Comparison of ENCODE assay signal across 1 cellular context in the genomic region with DNA sequence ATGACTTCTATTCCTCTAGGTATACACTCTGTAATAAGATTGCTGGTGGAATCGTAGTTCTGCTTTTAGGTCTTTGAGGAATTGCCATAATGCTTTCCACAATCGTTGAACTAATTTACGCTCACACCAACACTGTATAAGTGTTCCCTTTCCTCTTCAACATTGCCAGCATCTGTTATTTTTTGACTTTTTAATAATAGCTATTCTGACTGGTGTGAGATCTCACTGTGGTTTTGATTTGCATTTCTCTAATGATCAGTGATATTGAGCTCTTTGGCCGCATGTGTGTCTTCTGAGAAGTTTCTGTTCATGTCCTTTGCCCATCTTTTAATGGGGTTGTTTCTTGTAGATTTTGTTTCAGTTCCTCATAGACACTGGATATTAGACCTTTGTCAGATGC.
TF ChIP-seq lines count a peak whose summit lies in the region.

No MANE protein-coding gene starts in this region.

TF ChIP-seq in SK-N-SH, 30 proteins besides CTCF, POLR2A, EP300 and RAD21 (continued from another document):
- TF ChIP-seq REST (IDR thresholded peaks at IDR 0.05; ENCODE audit: low read depth, low read length) = no peak
- no peak for TF ChIP-seq TCF12 (IDR thresholded peaks at IDR 0.05)
- TF ChIP-seq CHD2 (IDR thresholded peaks at IDR 0.05; ENCODE audit: low read length, partially characterized antibody) = no peak
- TF ChIP-seq TEAD4 (IDR thresholded peaks at IDR 0.05; ENCODE audit: borderline replicate concordance, insufficient read depth) = no peak
- TF ChIP-seq POLR2AphosphoS5 (IDR thresholded peaks at IDR 0.05; ENCODE audit: low read depth, low read length) = no peak
- no peak for TF ChIP-seq NFIC (IDR thresholded peaks at IDR 0.05; ENCODE audit: borderline replicate concordance)
- TF ChIP-seq, protein P1, sequence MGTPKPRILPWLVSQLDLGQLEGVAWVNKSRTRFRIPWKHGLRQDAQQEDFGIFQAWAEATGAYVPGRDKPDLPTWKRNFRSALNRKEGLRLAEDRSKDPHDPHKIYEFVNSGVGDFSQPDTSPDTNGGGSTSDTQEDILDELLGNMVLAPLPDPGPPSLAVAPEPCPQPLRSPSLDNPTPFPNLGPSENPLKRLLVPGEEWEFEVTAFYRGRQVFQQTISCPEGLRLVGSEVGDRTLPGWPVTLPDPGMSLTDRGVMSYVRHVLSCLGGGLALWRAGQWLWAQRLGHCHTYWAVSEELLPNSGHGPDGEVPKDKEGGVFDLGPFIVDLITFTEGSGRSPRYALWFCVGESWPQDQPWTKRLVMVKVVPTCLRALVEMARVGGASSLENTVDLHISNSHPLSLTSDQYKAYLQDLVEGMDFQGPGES (IDR thresholded peaks at IDR 0.05; ENCODE audit: low read depth, low read length) = no peak
- no peak for TF ChIP-seq RCOR1 (IDR thresholded peaks at IDR 0.05; ENCODE audit: low read length)
- TF ChIP-seq, protein P2, sequence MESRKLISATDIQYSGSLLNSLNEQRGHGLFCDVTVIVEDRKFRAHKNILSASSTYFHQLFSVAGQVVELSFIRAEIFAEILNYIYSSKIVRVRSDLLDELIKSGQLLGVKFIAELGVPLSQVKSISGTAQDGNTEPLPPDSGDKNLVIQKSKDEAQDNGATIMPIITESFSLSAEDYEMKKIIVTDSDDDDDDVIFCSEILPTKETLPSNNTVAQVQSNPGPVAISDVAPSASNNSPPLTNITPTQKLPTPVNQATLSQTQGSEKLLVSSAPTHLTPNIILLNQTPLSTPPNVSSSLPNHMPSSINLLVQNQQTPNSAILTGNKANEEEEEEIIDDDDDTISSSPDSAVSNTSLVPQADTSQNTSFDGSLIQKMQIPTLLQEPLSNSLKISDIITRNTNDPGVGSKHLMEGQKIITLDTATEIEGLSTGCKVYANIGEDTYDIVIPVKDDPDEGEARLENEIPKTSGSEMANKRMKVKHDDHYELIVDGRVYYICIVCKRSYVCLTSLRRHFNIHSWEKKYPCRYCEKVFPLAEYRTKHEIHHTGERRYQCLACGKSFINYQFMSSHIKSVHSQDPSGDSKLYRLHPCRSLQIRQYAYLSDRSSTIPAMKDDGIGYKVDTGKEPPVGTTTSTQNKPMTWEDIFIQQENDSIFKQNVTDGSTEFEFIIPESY (IDR thresholded peaks at IDR 0.05; ENCODE audit: borderline replicate concordance, low read depth) = no peak
- TF ChIP-seq RFX5 (IDR thresholded peaks at IDR 0.05; ENCODE audit: low read length) = no peak
- no peak for TF ChIP-seq YY1 (IDR thresholded peaks at IDR 0.05; ENCODE audit: low read depth)
TF ChIP-seq in SK-N-SH: peak in this region for 0.
